In genomic region chr1:24981632-24982007, GRCh38 we compare ENCODE assay signal across 16 cellular contexts.
DNase-seq lines count a peak whose midpoint lies in the region; ATAC-seq lines count a peak whose summit lies in the region.
"Had no signal": no experiment of that assay in that cellular context is flagged by ENCODE, and none has a peak within 500 bp of the region (broad histone marks: within the 10 kb centered on the region; RNA-seq: fewer than 3 reads in every experiment).

No MANE protein-coding gene starts in this region.

- H3K36me3 Mint-ChIP-seq in effector memory CD8-positive, alpha-beta T cell (ENCODE audit: insufficient read depth): no peaks in the 10 kb centered on the region
- H3K36me3 Mint-ChIP-seq in stimulated activated naive CD8-positive, alpha-beta T cell treated with anti-CD3 and anti-CD28 coated beads, Interleukin-15, Interleukin-2, amounts not matched to agents 100 ng/mL and 50 ng/mL, for 24 hours (ENCODE audit: low read depth): peaks cover 19% of the 10 kb centered on the region

- H3K9me3 Mint-ChIP-seq in effector memory CD8-positive, alpha-beta T cell: peaks cover 2 to 5% of the 10 kb centered on the region in 2 donors
- H3K9me3 Mint-ChIP-seq in stimulated activated naive CD8-positive, alpha-beta T cell treated with anti-CD3 and anti-CD28 coated beads, Interleukin-15, Interleukin-2, amounts not matched to agents 100 ng/mL and 50 ng/mL, for 24 hours: peaks cover 5% of the 10 kb centered on the region

- peak overlapping the region; percentile 66 for H3K4me3 Mint-ChIP-seq in effector memory CD8-positive, alpha-beta T cell
- peak overlapping the region; percentile 35 for H3K4me3 Mint-ChIP-seq in stimulated activated naive CD8-positive, alpha-beta T cell treated with anti-CD3 and anti-CD28 coated beads, Interleukin-15, Interleukin-2, amounts not matched to agents 100 ng/mL and 50 ng/mL, for 24 hours

- peaks cover 0 to 14% of the 10 kb centered on the region in 2 donors for H3K27me3 Mint-ChIP-seq in effector memory CD8-positive, alpha-beta T cell
- no peaks in the 10 kb centered on the region for H3K27me3 Mint-ChIP-seq in stimulated activated naive CD8-positive, alpha-beta T cell treated with anti-CD3 and anti-CD28 coated beads, Interleukin-15, Interleukin-2, amounts not matched to agents 100 ng/mL and 50 ng/mL, for 24 hours

- peak overlapping the region; percentile 38 to 90 for H3K27ac Mint-ChIP-seq in effector memory CD8-positive, alpha-beta T cell
- peak overlapping the region; percentile 93 for H3K27ac Mint-ChIP-seq in stimulated activated naive CD8-positive, alpha-beta T cell treated with anti-CD3 and anti-CD28 coated beads, Interleukin-15, Interleukin-2, amounts not matched to agents 100 ng/mL and 50 ng/mL, for 24 hours
- H3K27ac Mint-ChIP-seq: progenitor cell of endocrine pancreas had no signal

- H3K4me1 Mint-ChIP-seq in effector memory CD8-positive, alpha-beta T cell (ENCODE audit: low read depth in 2 of 2): peaks cover 59 to 68% of the 10 kb centered on the region in 2 donors
- peaks cover 94% of the 10 kb centered on the region for H3K4me1 Mint-ChIP-seq in stimulated activated naive CD8-positive, alpha-beta T cell treated with anti-CD3 and anti-CD28 coated beads, Interleukin-15, Interleukin-2, amounts not matched to agents 100 ng/mL and 50 ng/mL, for 24 hours (ENCODE audit: low read depth)

- peak; percentile 56 for ATAC-seq in effector memory CD8-positive, alpha-beta T cell (replicated peaks)
- ATAC-seq in GM18907 (IDR thresholded peaks at IDR 0.05; ENCODE audit: unreplicated experiment): no peak
- ATAC-seq: esophagus mucosa, heart right ventricle, left lobe of liver had no signal

- peak; percentile 43 for DNase-seq in activated naive CD4-positive, alpha-beta T cell treated with Interleukin-2 at 50 U/mL for 16 hours
- DNase-seq in activated naive CD4-positive, alpha-beta T cell treated with anti-CD3 and anti-CD28 coated beads, Interleukin-2, amount 50 U/mL, for 16 hours: no peak
- DNase-seq in activated CD8-positive, alpha-beta memory T cell treated with anti-CD3 and anti-CD28 coated beads, Interleukin-2, amount 50 U/mL, for 4 hours: peak; percentile 65
- DNase-seq in effector memory CD8-positive, alpha-beta T cell: peak in 2 of 3 experiments; percentile 29 to 34
- DNase-seq in NCI-H1417 treated with DMSO at 0.1 percent for 48 hours (lab: John Stamatoyannopoulos, UW) (no peak), HPDE6-E6E7 (ENCODE audit: extremely low spot score) (no peak)
- DNase-seq: activated CD4-positive, CD25-positive, alpha-beta regulatory T cell; amniotic stem cell; heart right ventricle; NCI-H2081; NCI-H526 treated with DMSO at 0.1 percent for 48 hours had no signal

Comparison
In these comparisons a context has a peak if more than half of its experiments do, and no peak if none do; other contexts are left out.
1. DNase-seq: peak in activated naive CD4-positive, alpha-beta T cell treated with Interleukin-2 at 50 U/mL for 16 hours (single experiment), activated CD8-positive, alpha-beta memory T cell treated with anti-CD3 and anti-CD28 coated beads, Interleukin-2, amount 50 U/mL, for 4 hours (single experiment) and effector memory CD8-positive, alpha-beta T cell (2 of 3); none in activated naive CD4-positive, alpha-beta T cell treated with anti-CD3 and anti-CD28 coated beads, Interleukin-2, amount 50 U/mL, for 16 hours (single experiment), NCI-H1417 treated with DMSO at 0.1 percent for 48 hours (single experiment) and HPDE6-E6E7 (single experiment).